In genomic region chr14:99682809-99683618, GRCh38 we compare ENCODE assay signal across 8 cellular contexts. TPM values are rescaled to one million over a fixed set of nuclear protein-coding genes. Genes with fewer than 3 reads are reported as not detected.
A peak's percentile ranks its signal among the peaks of the same experiment; 100 is the strongest.
DNase-seq lines count a peak whose midpoint lies in the region; ATAC-seq and TF ChIP-seq lines count a peak whose summit lies in the region.

No MANE protein-coding gene starts in this region.

- peaks cover 30% of the 10 kb centered on the region for H3K27me3 Mint-ChIP-seq in activated T-helper 1 cell treated with anti-CD3 and anti-CD28 coated beads, Interleukin-12 subunit alpha, Interleukin-12 subunit beta, Interleukin-2, Interleukin-4 antibody, amounts not matched to agents 30 ng/mL and 10 ng/mL and 1 ng/mL, durations not matched to agents 14 hours and 24 hours and 36 hours (ENCODE audit: insufficient read depth)
- H3K27me3 Mint-ChIP-seq in naive thymus-derived CD8-positive, alpha-beta T cell = peaks cover 1 to 15% (median 4%) of the 10 kb centered on the region in 5 donors

- DNase-seq in BJ (ENCODE audit: low read depth) (no peak), HS-5 (ENCODE audit: low read depth) (peak; percentile 18), fibroblast of mammary gland (ENCODE audit: low read depth) (peak; percentile 56)
- DNase-seq in activated T-helper 1 cell treated with anti-CD3 and anti-CD28 coated beads, Interleukin-12 subunit alpha, Interleukin-12 subunit beta, Interleukin-2, Interleukin-4 antibody, amounts not matched to agents 30 ng/mL and 10 ng/mL and 1 ng/mL, durations not matched to agents 14 hours and 24 hours and 36 hours (ENCODE audit: low spot score) = peak; percentile 77
- DNase-seq in naive thymus-derived CD8-positive, alpha-beta T cell = peak; percentile 62 to 89 (median 80)
- peak; percentile 92 to 93 for DNase-seq in stimulated activated effector memory CD8-positive, alpha-beta T cell treated with anti-CD3 and anti-CD28 coated beads, Interleukin-12 subunit alpha, Interleukin-12 subunit beta, amount 100 ng/mL, for 72 hours (ENCODE audit: low spot score in 2 of 2)

- CTCF ChIA-PET in BJ (lab: Yijun Ruan, JAX) = interaction anchor here (0.5 to 5.4 kb wide), 13 partner anchors 9 to 264 kb away, joined by 3 to 29 read pairs (median 4); no protein-coding TSS in a partner anchor

- peak overlapping the region; percentile 85 for H3K4me3 ChIP-seq in BJ (ENCODE audit: low read depth, low read length)
- H3K4me3 ChIP-seq in fibroblast of mammary gland (ENCODE audit: control insufficient read depth, low read depth, low read length) = peak overlapping the region; percentile 81

- intact Hi-C loops in activated T-helper 1 cell treated with anti-CD3 and anti-CD28 coated beads, Interleukin-12 subunit alpha, Interleukin-12 subunit beta, Interleukin-2, Interleukin-4 antibody, amounts not matched to agents 30 ng/mL and 10 ng/mL and 1 ng/mL, durations not matched to agents 14 hours and 24 hours and 36 hours (cut with micrococcal nuclease) = loop anchor here (1.0 to 10.0 kb wide), 5 partner anchors 109 to 692 kb away; partner anchors contain the start of genes EML1, EVL, WDR25 and YY1

- H3K36me3 Mint-ChIP-seq in activated T-helper 1 cell treated with anti-CD3 and anti-CD28 coated beads, Interleukin-12 subunit alpha, Interleukin-12 subunit beta, Interleukin-2, Interleukin-4 antibody, amounts not matched to agents 30 ng/mL and 10 ng/mL and 1 ng/mL, durations not matched to agents 14 hours and 24 hours and 36 hours (ENCODE audit: low read depth) = no peaks in the 10 kb centered on the region
- no peaks in the 10 kb centered on the region for H3K36me3 Mint-ChIP-seq in naive thymus-derived CD8-positive, alpha-beta T cell
- H3K36me3 Mint-ChIP-seq in stimulated activated effector memory CD8-positive, alpha-beta T cell treated with anti-CD3 and anti-CD28 coated beads, Interleukin-12 subunit alpha, Interleukin-12 subunit beta, amount 100 ng/mL, for 72 hours = peaks cover 9% of the 10 kb centered on the region

- peak; percentile 32 for TF ChIP-seq POLR2A in GM19099 (IDR thresholded peaks at IDR 0.05; ENCODE audit: extremely low read depth, insufficient read length, low read depth)

- H3K27me3 ChIP-seq in BJ (ENCODE audit: control insufficient read depth, insufficient read depth, low read length) = peaks cover 10% of the 10 kb centered on the region

- no peaks in the 10 kb centered on the region for H3K36me3 ChIP-seq in BJ (ENCODE audit: control insufficient read depth, insufficient read depth, low read length)

- H3K27ac Mint-ChIP-seq in activated T-helper 1 cell treated with anti-CD3 and anti-CD28 coated beads, Interleukin-12 subunit alpha, Interleukin-12 subunit beta, Interleukin-2, Interleukin-4 antibody, amounts not matched to agents 30 ng/mL and 10 ng/mL and 1 ng/mL, durations not matched to agents 14 hours and 24 hours and 36 hours = peak overlapping the region; percentile 87
- H3K27ac Mint-ChIP-seq in naive thymus-derived CD8-positive, alpha-beta T cell = peak overlapping the region in 8 of 10 donors; percentile 22 to 96 (median 68)
- H3K27ac Mint-ChIP-seq in stimulated activated effector memory CD8-positive, alpha-beta T cell treated with anti-CD3 and anti-CD28 coated beads, Interleukin-12 subunit alpha, Interleukin-12 subunit beta, amount 100 ng/mL, for 72 hours = peak overlapping the region; percentile 86

- POLR2A ChIA-PET in BJ (lab: Charles Lee) = interaction anchor here (0.6 kb wide), 1 partner anchor 179 kb away, joined by 5 read pairs; no protein-coding TSS in a partner anchor
- POLR2A ChIA-PET in naive thymus-derived CD8-positive, alpha-beta T cell (lab: Charles Lee) = interaction anchor here (1.1 to 1.3 kb wide), 3 partner anchors 78 to 538 kb away, joined by 3 to 13 read pairs (median 10); partner anchors contain the start of genes CCDC85C, CCNK and SETD3

- peak overlapping the region; percentile 87 for H3K4me3 Mint-ChIP-seq in activated T-helper 1 cell treated with anti-CD3 and anti-CD28 coated beads, Interleukin-12 subunit alpha, Interleukin-12 subunit beta, Interleukin-2, Interleukin-4 antibody, amounts not matched to agents 30 ng/mL and 10 ng/mL and 1 ng/mL, durations not matched to agents 14 hours and 24 hours and 36 hours
- H3K4me3 Mint-ChIP-seq in naive thymus-derived CD8-positive, alpha-beta T cell = peak overlapping the region; percentile 85 to 96 (median 93)
- peak overlapping the region; percentile 82 for H3K4me3 Mint-ChIP-seq in stimulated activated effector memory CD8-positive, alpha-beta T cell treated with anti-CD3 and anti-CD28 coated beads, Interleukin-12 subunit alpha, Interleukin-12 subunit beta, amount 100 ng/mL, for 72 hours

- TF ChIP-seq CTCF in BJ (IDR thresholded peaks at IDR 0.05; ENCODE audit: insufficient read depth, low read depth, low read length) = peak; percentile 97
- TF ChIP-seq CTCF in fibroblast of mammary gland (conservative IDR thresholded peaks at IDR 0.05; ENCODE audit: control insufficient read depth, insufficient read depth, low read depth, low read length) = peak; percentile 75

- H3K4me1 Mint-ChIP-seq in activated T-helper 1 cell treated with anti-CD3 and anti-CD28 coated beads, Interleukin-12 subunit alpha, Interleukin-12 subunit beta, Interleukin-2, Interleukin-4 antibody, amounts not matched to agents 30 ng/mL and 10 ng/mL and 1 ng/mL, durations not matched to agents 14 hours and 24 hours and 36 hours (ENCODE audit: low read depth) = peaks cover 5% of the 10 kb centered on the region
- H3K4me1 Mint-ChIP-seq in naive thymus-derived CD8-positive, alpha-beta T cell = peaks cover 6 to 25% (median 14%) of the 10 kb centered on the region in 4 donors
- H3K4me1 Mint-ChIP-seq in stimulated activated effector memory CD8-positive, alpha-beta T cell treated with anti-CD3 and anti-CD28 coated beads, Interleukin-12 subunit alpha, Interleukin-12 subunit beta, amount 100 ng/mL, for 72 hours = peaks cover 25% of the 10 kb centered on the region

- ATAC-seq in naive thymus-derived CD8-positive, alpha-beta T cell = peak; percentile 27 to 36
- peak; percentile 54 for ATAC-seq in stimulated activated effector memory CD8-positive, alpha-beta T cell treated with anti-CD3 and anti-CD28 coated beads, Interleukin-12 subunit alpha, Interleukin-12 subunit beta, amount 100 ng/mL, for 72 hours

- peaks cover 4% of the 10 kb centered on the region for H3K9me3 Mint-ChIP-seq in activated T-helper 1 cell treated with anti-CD3 and anti-CD28 coated beads, Interleukin-12 subunit alpha, Interleukin-12 subunit beta, Interleukin-2, Interleukin-4 antibody, amounts not matched to agents 30 ng/mL and 10 ng/mL and 1 ng/mL, durations not matched to agents 14 hours and 24 hours and 36 hours
- H3K9me3 Mint-ChIP-seq in naive thymus-derived CD8-positive, alpha-beta T cell = peaks cover 0 to 13% (median 7%) of the 10 kb centered on the region in 9 donors
- peaks cover 4% of the 10 kb centered on the region for H3K9me3 Mint-ChIP-seq in stimulated activated effector memory CD8-positive, alpha-beta T cell treated with anti-CD3 and anti-CD28 coated beads, Interleukin-12 subunit alpha, Interleukin-12 subunit beta, amount 100 ng/mL, for 72 hours

TF ChIP-seq in PFSK-1, 5 proteins besides CTCF, POLR2A, EP300 and RAD21:
- TF ChIP-seq REST (IDR thresholded peaks at IDR 0.05; ENCODE audit: insufficient read depth in 1 of 2, low read depth in 2 of 2, low read length in 2 of 2) (no peak), FOXP2 (optimal IDR thresholded peaks at IDR 0.05; ENCODE audit: borderline replicate concordance, extremely low read depth, extremely low read length, insufficient read depth) (peak; percentile 45)

RNA-seq across cellular contexts. Expression of gene CYP46A1, which starts 1.1 kb away (rescaled TPM):
- 0.06 and 0.09 TPM in 2 replicates for polyA plus RNA-seq in BJ (2011; rRNA removed)
- polyA minus RNA-seq in BJ (2011; rRNA and poly(A)+ RNA removed) = 0.31 TPM in 1 of 2 replicates, not detected in the other
- not detected for polyA plus RNA-seq in PFSK-1 (2012; ENCODE audit: insufficient read length, low read depth)
- total RNA-seq in activated T-helper 1 cell treated with anti-CD3 and anti-CD28 coated beads, Interleukin-12 subunit alpha, Interleukin-12 subunit beta, Interleukin-2, Interleukin-4 antibody, amounts not matched to agents 30 ng/mL and 10 ng/mL and 1 ng/mL, durations not matched to agents 14 hours and 24 hours and 36 hours = 0.27 TPM in 1 of 2 replicates, not detected in the other
- total RNA-seq in naive thymus-derived CD8-positive, alpha-beta T cell = under 1 TPM; 0.41 to 0.44 TPM
- polyA plus RNA-seq in naive thymus-derived CD8-positive, alpha-beta T cell = under 1 TPM in 1 of 3 donors, not detected in 2; 0.02 TPM

RNA-seq across cellular contexts. Expression of gene HHIPL1, which starts 38.1 kb away (rescaled TPM):
- 1.7 and 2.5 TPM in 2 replicates for polyA plus RNA-seq in BJ (2011; rRNA removed)
- polyA minus RNA-seq in BJ (2011; rRNA and poly(A)+ RNA removed) = 1.7 TPM in 2 replicates
- polyA plus RNA-seq in PFSK-1 (2012; ENCODE audit: insufficient read length, low read depth) = 0.09 TPM
- total RNA-seq in activated T-helper 1 cell treated with anti-CD3 and anti-CD28 coated beads, Interleukin-12 subunit alpha, Interleukin-12 subunit beta, Interleukin-2, Interleukin-4 antibody, amounts not matched to agents 30 ng/mL and 10 ng/mL and 1 ng/mL, durations not matched to agents 14 hours and 24 hours and 36 hours = not detected in 2 replicates
- total RNA-seq in naive thymus-derived CD8-positive, alpha-beta T cell = under 1 TPM; 0.34 to 0.36 TPM
- polyA plus RNA-seq in naive thymus-derived CD8-positive, alpha-beta T cell = not detected
